1 cellular context compared by ENCODE assay signal in the genomic region with DNA sequence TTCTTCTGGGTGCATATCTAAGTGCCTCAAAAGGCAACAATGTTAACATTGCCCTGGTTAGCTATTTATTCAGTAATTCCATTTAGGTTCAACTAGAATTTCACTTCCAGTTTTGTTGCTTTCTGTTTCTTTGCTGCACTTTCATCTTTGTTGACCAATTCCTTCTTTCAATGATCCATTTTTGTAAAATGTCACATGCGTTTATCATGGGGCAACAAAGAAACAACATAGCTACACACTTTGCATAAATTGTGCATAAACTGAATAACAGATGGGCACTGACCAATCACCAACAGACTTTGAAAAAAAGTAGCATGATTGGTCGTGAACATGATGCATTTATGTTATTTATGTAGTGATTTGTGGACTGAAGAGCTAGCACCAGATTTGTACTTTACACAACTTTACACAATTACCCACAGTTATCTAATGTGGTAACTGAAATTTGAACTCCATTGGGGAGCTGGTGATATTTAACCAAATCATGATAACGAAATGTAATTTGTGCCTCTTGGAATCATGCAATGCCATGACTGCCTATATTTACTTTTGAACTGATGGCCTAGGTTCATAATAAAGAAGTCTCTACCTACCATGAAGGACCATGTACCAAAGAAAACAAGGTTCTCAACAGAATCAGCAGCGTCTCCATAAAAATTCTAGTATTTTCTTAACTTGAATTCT.
TF ChIP-seq lines count a peak whose summit lies in the region.

No MANE protein-coding gene starts in this region.

TF ChIP-seq in HCT116, 20 proteins besides CTCF, POLR2A, EP300 and RAD21 (continued from another document):
- TF ChIP-seq REST (IDR thresholded peaks at IDR 0.05; ENCODE audit: low read depth): no peak
TF ChIP-seq in HCT116: peak in this region for 0.
